Comparison of ENCODE assay signal across 17 cellular contexts in the genomic region with DNA sequence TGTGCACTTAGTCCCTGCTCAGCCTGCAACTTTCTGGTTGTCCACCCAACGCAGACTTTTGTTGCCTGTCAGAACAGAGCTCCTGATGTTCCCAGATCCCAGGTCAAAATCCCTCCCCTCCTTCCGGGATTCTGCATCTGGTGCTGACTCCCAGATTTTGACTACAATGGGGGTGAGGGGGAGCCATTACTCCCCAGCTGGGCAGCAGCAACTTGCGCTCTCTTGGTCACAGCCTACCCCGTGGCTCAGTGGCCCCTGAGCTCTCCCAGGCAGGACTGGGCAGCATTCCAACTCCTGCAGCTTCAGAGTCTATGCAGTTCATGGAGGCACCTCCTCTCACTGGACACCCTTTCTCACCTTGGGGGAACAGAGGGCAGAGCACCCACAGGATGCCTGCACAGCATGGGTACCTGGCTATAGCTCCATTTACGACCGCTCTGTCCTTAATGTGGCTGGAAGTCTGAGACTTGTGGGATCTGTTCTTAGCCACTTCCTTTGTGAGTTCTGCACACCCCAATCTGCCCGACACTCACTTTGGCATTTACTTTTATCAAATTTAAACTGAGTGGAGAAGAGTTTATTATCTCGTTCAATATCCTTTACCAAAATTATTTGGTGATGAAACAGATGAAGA.
DNase-seq lines count a peak whose midpoint lies in the region; ATAC-seq and TF ChIP-seq lines count a peak whose summit lies in the region.
"Had no signal": no experiment of that assay in that cellular context is flagged by ENCODE, and none has a peak within 500 bp of the region (broad histone marks: within the 10 kb centered on the region; RNA-seq: fewer than 3 reads in every experiment).

No MANE protein-coding gene starts in this region.

- H3K9me3 Mint-ChIP-seq in nephron = peaks cover 11% of the 10 kb centered on the region

- no peak overlapping the region for H3K4me3 ChIP-seq in DND-41 (ENCODE audit: low read depth in 1 of 2, low read length in 2 of 2)
- no peak overlapping the region for H3K4me3 ChIP-seq in Jurkat, Clone E6-1 (ENCODE audit: low read length)
- H3K4me3 ChIP-seq in upper lobe of right lung = no peak overlapping the region
- H3K4me3 ChIP-seq: BLaER1, HAP-1 had no signal

- H3K27ac ChIP-seq in DND-41 (ENCODE audit: low read length) (no peak overlapping the region), upper lobe of right lung (no peak overlapping the region)
- H3K27ac ChIP-seq: BLaER1, C4-2B had no signal

- TF ChIP-seq CTCF in DND-41 (IDR thresholded peaks at IDR 0.05; ENCODE audit: borderline replicate concordance, extremely low read depth, low read length, poor library complexity, severe bottlenecking) (no peak), nephron (IDR thresholded peaks at IDR 0.05; ENCODE audit: unreplicated experiment in 3 of 3) (no peak), upper lobe of right lung (IDR thresholded peaks at IDR 0.05) (no peak)

- ATAC-seq in DND-41 (ENCODE audit: insufficient read depth, low read depth) (peak; percentile 74), upper lobe of right lung (peak; percentile 26), GM18498 (IDR thresholded peaks at IDR 0.05; ENCODE audit: unreplicated experiment) (no peak)

- no peaks in the 10 kb centered on the region for H3K36me3 ChIP-seq in DND-41 (ENCODE audit: insufficient read depth, low read length)
- H3K36me3 ChIP-seq in upper lobe of right lung = no peaks in the 10 kb centered on the region
- H3K36me3 ChIP-seq: BLaER1, HAP-1 had no signal

- H3K27me3 Mint-ChIP-seq in nephron (ENCODE audit: low read depth) = peaks cover 8% of the 10 kb centered on the region
- H3K27me3 Mint-ChIP-seq: B cell; CD4-positive, CD25-positive, alpha-beta regulatory T cell; CD8-positive, alpha-beta memory T cell had no signal

- H3K4me2 ChIP-seq in DND-41 (ENCODE audit: insufficient read depth, low read length) = no peak overlapping the region
- H3K4me2 ChIP-seq: BLaER1 had no signal

- H3K27ac Mint-ChIP-seq in nephron = peak overlapping the region; percentile 66 to 78 (median 71)
- H3K27ac Mint-ChIP-seq: B cell; CD4-positive, CD25-positive, alpha-beta regulatory T cell; CD8-positive, alpha-beta memory T cell; HFFc6 had no signal

- no peak overlapping the region for H3K4me3 Mint-ChIP-seq in nephron
- H3K4me3 Mint-ChIP-seq: B cell; CD4-positive, CD25-positive, alpha-beta regulatory T cell; CD8-positive, alpha-beta memory T cell; HFFc6 had no signal

- H3K27me3 ChIP-seq in DND-41 (ENCODE audit: insufficient read depth, low read length, poor library complexity) (no peaks in the 10 kb centered on the region), upper lobe of right lung (peaks cover 5% of the 10 kb centered on the region)
- H3K27me3 ChIP-seq: BLaER1 had no signal

- H3K4me1 Mint-ChIP-seq in nephron = peaks cover 34% of the 10 kb centered on the region
- H3K4me1 Mint-ChIP-seq: B cell; CD4-positive, CD25-positive, alpha-beta regulatory T cell had no signal

- H3K4me1 ChIP-seq in DND-41 (ENCODE audit: insufficient read depth, low read length) = peaks cover 13% of the 10 kb centered on the region
- no peaks in the 10 kb centered on the region for H3K4me1 ChIP-seq in upper lobe of right lung
- H3K4me1 ChIP-seq: BLaER1, HAP-1 had no signal

- DNase-seq in DND-41 (peak; percentile 20), upper lobe of right lung (no peak), NCI-H1105 (lab: John Stamatoyannopoulos, UW) (no peak)
- peak; percentile 76 for DNase-seq in Jurkat, Clone E6-1 (ENCODE audit: low read depth, low spot score)
- DNase-seq: CD4-positive, CD25-positive, alpha-beta regulatory T cell; CD8-positive, alpha-beta memory T cell; DMS 273 treated with DMSO at 0.1 percent for 48 hours; DMS79; GF-D8; GOT3; HFFc6 had no signal

- H2AFZ ChIP-seq in DND-41 (ENCODE audit: low read depth, low read length) = no peak overlapping the region

- no peaks in the 10 kb centered on the region for H4K20me1 ChIP-seq in DND-41 (ENCODE audit: insufficient read depth, low read length)
- H4K20me1 ChIP-seq: BLaER1 had no signal

- H3K36me3 Mint-ChIP-seq in nephron (ENCODE audit: low read depth) = no peaks in the 10 kb centered on the region
- H3K36me3 Mint-ChIP-seq: CD4-positive, CD25-positive, alpha-beta regulatory T cell; CD8-positive, alpha-beta memory T cell had no signal

- H3K9ac ChIP-seq in DND-41 (ENCODE audit: low read depth, low read length) = no peak overlapping the region
- H3K9ac ChIP-seq: BLaER1 had no signal

- intact Hi-C loops in upper lobe of right lung (cut with DNase I) = no loop called here

- H3K9me3 ChIP-seq in DND-41 (ENCODE audit: insufficient read depth, low read length, severe bottlenecking) = no peaks in the 10 kb centered on the region
- no peaks in the 10 kb centered on the region for H3K9me3 ChIP-seq in upper lobe of right lung
- H3K9me3 ChIP-seq: BLaER1, HAP-1 had no signal

- H3K79me2 ChIP-seq in DND-41 (ENCODE audit: insufficient read depth, low read length) = no peaks in the 10 kb centered on the region

Comparison
In these comparisons a context has a peak if more than half of its experiments do, and no peak if none do; other contexts are left out.
1. DNase-seq: peak in DND-41 (single experiment) and Jurkat, Clone E6-1 (single experiment); none in upper lobe of right lung (single experiment) and NCI-H1105 (single experiment).